ENCODE assay signal across 29 cellular contexts in genomic region chr1:4050998-4051397, GRCh38.
"Had no signal": no experiment of that assay in that cellular context is flagged by ENCODE, and none has a peak within 500 bp of the region (broad histone marks: within the 10 kb centered on the region; RNA-seq: fewer than 3 reads in every experiment).

No MANE protein-coding gene starts in this region.

- H3K36me3 ChIP-seq: SJCRH30 had no signal

- H2AFZ ChIP-seq: PC-9 had no signal

- H3K9me3 ChIP-seq: SJCRH30 had no signal

- H3K4me3 ChIP-seq: PC-9, SJCRH30, SK-N-MC had no signal

- H3K4me3 Mint-ChIP-seq: activated CD4-positive, alpha-beta T cell treated with anti-CD3 and anti-CD28 coated beads, Interleukin-2, amount 10 ng/mL, durations not matched to agents 24 days and 14 days; activated CD8-positive, alpha-beta T cell treated with anti-CD3 and anti-CD28 coated beads for 36 hours; activated naive CD4-positive, alpha-beta T cell treated with anti-CD3 and anti-CD28 coated beads, Interleukin-2, amount 50 U/mL, for 24 hours; activated naive CD8-positive, alpha-beta T cell treated with anti-CD3 and anti-CD28 coated beads, Interleukin-2, amount 50 U/mL, for 24 hours; activated T-cell treated with anti-CD3 and anti-CD28 coated beads, Interleukin-2, amount 50 U/mL, for 72 hours; brain had no signal

- H3K27me3 Mint-ChIP-seq: activated CD4-positive, alpha-beta T cell treated with anti-CD3 and anti-CD28 coated beads, Interleukin-2, amount 10 ng/mL, durations not matched to agents 24 days and 14 days; activated naive CD8-positive, alpha-beta T cell treated with anti-CD3 and anti-CD28 coated beads, Interleukin-2, amount 50 U/mL, for 24 hours had no signal

- H3K27ac ChIP-seq: KMS-11, PC-9, SJCRH30, SK-N-MC had no signal

- H3K4me1 ChIP-seq: SJCRH30 had no signal

- H3K4me2 ChIP-seq: KMS-11, PC-9 had no signal

- ATAC-seq: activated CD8-positive, alpha-beta T cell treated with anti-CD3 and anti-CD28 coated beads for 36 hours; activated naive CD8-positive, alpha-beta T cell treated with anti-CD3 and anti-CD28 coated beads, Interleukin-2, amount 50 U/mL, for 24 hours; activated T-cell treated with anti-CD3 and anti-CD28 coated beads, Interleukin-2, amount 50 U/mL, for 72 hours had no signal

- H3K9me3 Mint-ChIP-seq: activated CD4-positive, alpha-beta T cell treated with anti-CD3 and anti-CD28 coated beads, Interleukin-2, amount 10 ng/mL, durations not matched to agents 24 days and 14 days; activated CD8-positive, alpha-beta T cell treated with anti-CD3 and anti-CD28 coated beads for 36 hours; activated naive CD4-positive, alpha-beta T cell treated with anti-CD3 and anti-CD28 coated beads, Interleukin-2, amount 50 U/mL, for 24 hours; activated naive CD8-positive, alpha-beta T cell treated with anti-CD3 and anti-CD28 coated beads, Interleukin-2, amount 50 U/mL, for 24 hours; activated T-cell treated with anti-CD3 and anti-CD28 coated beads, Interleukin-2, amount 50 U/mL, for 72 hours; activated T-helper 2 cell treated with anti-CD3 and anti-CD28 coated beads, Interferon-gamma antibody, Interleukin-2, Interleukin-4, amounts not matched to agents 10 μg/mL and 5 μg/mL and 100 μg/mL, durations not matched to agents 14 hours and 24 hours and 36 hours had no signal

- H3K36me3 Mint-ChIP-seq: activated naive CD4-positive, alpha-beta T cell treated with anti-CD3 and anti-CD28 coated beads, Interleukin-2, amount 50 U/mL, for 24 hours; brain had no signal

- DNase-seq: activated CD4-positive, alpha-beta T cell treated with anti-CD3 and anti-CD28 coated beads, Interleukin-2, amount 10 ng/mL, durations not matched to agents 24 days and 14 days; activated CD4-positive, alpha-beta T cell treated with anti-CD3 and anti-CD28 coated beads, Interleukin-2, amount 50 U/mL, for 4 hours; activated CD8-positive, alpha-beta T cell treated with anti-CD3 and anti-CD28 coated beads for 36 hours; activated gamma-delta T cell; activated naive CD4-positive, alpha-beta T cell treated with Interleukin-2 at 50 U/mL for 16 hours; activated naive CD8-positive, alpha-beta T cell treated with anti-CD3 and anti-CD28 coated beads, Interleukin-2, amount 50 U/mL, for 24 hours; activated T-cell treated with anti-CD3 and anti-CD28 coated beads, Interleukin-2, amount 50 U/mL, for 1 hour; activated T-cell treated with anti-CD3 and anti-CD28 coated beads, Interleukin-2, amount 50 U/mL, for 72 hours; anterior cingulate cortex; caudate nucleus; cerebellar nuclear complex; MM.1S; NCI-H1092 treated with DMSO at 0.1 percent for 48 hours; NCI-H187; NCI-H2029 treated with DMSO at 0.1 percent for 48 hours; NCI-H2107; NCI-H2171; NCI-H510A; NCI-H526; NCI-H748 treated with DMSO at 0.1 percent for 48 hours; NK-92 treated with Interleukin-12 subunit alpha and Interleukin-12 subunit beta, amount 100 ng/mL, for 24 hours; PC-9; SHP77; SJCRH30 had no signal

- H3K9ac ChIP-seq: KMS-11 had no signal

- H3K27ac Mint-ChIP-seq: activated CD4-positive, alpha-beta T cell treated with anti-CD3 and anti-CD28 coated beads, Interleukin-2, amount 10 ng/mL, durations not matched to agents 24 days and 14 days; activated CD8-positive, alpha-beta T cell treated with anti-CD3 and anti-CD28 coated beads for 36 hours; activated naive CD4-positive, alpha-beta T cell treated with anti-CD3 and anti-CD28 coated beads, Interleukin-2, amount 50 U/mL, for 24 hours; activated naive CD8-positive, alpha-beta T cell treated with anti-CD3 and anti-CD28 coated beads, Interleukin-2, amount 50 U/mL, for 24 hours; activated T-cell treated with anti-CD3 and anti-CD28 coated beads, Interleukin-2, amount 50 U/mL, for 72 hours; activated T-helper 2 cell treated with anti-CD3 and anti-CD28 coated beads, Interferon-gamma antibody, Interleukin-2, Interleukin-4, amounts not matched to agents 10 μg/mL and 5 μg/mL and 100 μg/mL, durations not matched to agents 14 hours and 24 hours and 36 hours; brain had no signal

- H3K4me1 Mint-ChIP-seq: activated CD4-positive, alpha-beta T cell treated with anti-CD3 and anti-CD28 coated beads, Interleukin-2, amount 10 ng/mL, durations not matched to agents 24 days and 14 days had no signal
